ENCODE assay signal across 8 cellular contexts in genomic region chr1:156042828-156043227, GRCh38. TPM values are rescaled to one million over a fixed set of nuclear protein-coding genes. Genes with fewer than 3 reads are reported as not detected.
"Had no signal": no experiment of that assay in that cellular context is flagged by ENCODE, and none has a peak within 500 bp of the region (broad histone marks: within the 10 kb centered on the region; RNA-seq: fewer than 3 reads in every experiment).

No MANE protein-coding gene starts in this region.

- H3K27ac Mint-ChIP-seq: HFFc6 had no signal

- H3K9me3 Mint-ChIP-seq: HFFc6 had no signal

- H3K4me1 ChIP-seq: HAP-1 had no signal

- DNase-seq: GM23248, GOT3, H7, HFFc6, IMR-90, KBM-7 had no signal

- H3K27ac ChIP-seq: GM23248 had no signal

- ATAC-seq: HCT116 had no signal

- H3K4me3 ChIP-seq: GM23248, HAP-1 had no signal

- H3K4me3 Mint-ChIP-seq: HFFc6 had no signal

- H3K9me3 ChIP-seq: HAP-1 had no signal

RNA-seq across cellular contexts. Expression of gene RAB25, which starts 18.1 kb away (rescaled TPM):
- total RNA-seq: GM23248, HFFc6, IMR-90 had no signal
- polyA plus RNA-seq: GM23248, IMR-90 had no signal
